11 cellular contexts compared by ENCODE assay signal in the genomic region with DNA sequence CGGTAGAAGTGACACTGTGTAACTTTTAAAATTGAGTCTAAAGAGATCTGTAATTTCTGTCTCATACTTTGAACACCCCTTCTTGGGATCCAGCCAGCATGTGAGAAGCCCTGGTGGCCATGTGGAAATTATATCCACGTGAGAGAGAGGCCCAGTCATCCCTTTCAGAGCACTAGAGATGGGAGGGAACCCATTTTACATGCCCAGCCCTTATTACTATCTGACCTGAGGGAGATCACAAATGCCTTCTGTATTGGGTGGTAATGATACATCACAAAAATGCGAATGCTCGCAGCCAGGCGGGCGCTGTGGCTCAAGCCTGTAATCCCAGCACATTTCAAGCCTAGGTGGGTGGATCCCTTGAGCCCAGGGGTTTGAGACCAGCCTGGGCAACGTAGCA. TPM values are rescaled to one million over a fixed set of nuclear protein-coding genes. Genes with fewer than 3 reads are reported as not detected.
DNase-seq lines count a peak whose midpoint lies in the region; ATAC-seq, FAIRE-seq and TF ChIP-seq lines count a peak whose summit lies in the region.
"Had no signal": no experiment of that assay in that cellular context is flagged by ENCODE, and none has a peak within 500 bp of the region (broad histone marks: within the 10 kb centered on the region; RNA-seq: fewer than 3 reads in every experiment).

No MANE protein-coding gene starts in this region.

- no peak for FAIRE-seq in A549 (lab: Jason Lieb, UNC)
- no peak for FAIRE-seq in bronchial epithelial cell (lab: Jason Lieb, UNC)

- peak overlapping the region in 1 of 2 experiments; percentile 41 for H3K4ac ChIP-seq in mesenchymal stem cell (ENCODE audit: low read depth in 1 of 2, low read length in 2 of 2)

- TF ChIP-seq CTCF in A549 (IDR thresholded peaks at IDR 0.05) (no peak), bronchial epithelial cell (IDR thresholded peaks at IDR 0.05; ENCODE audit: insufficient read depth, low read length, severe bottlenecking) (no peak)

- H2BK120ac ChIP-seq in mesenchymal stem cell (ENCODE audit: low read depth, low read length), result no peak overlapping the region

- TF ChIP-seq POLR2A in A549 (IDR thresholded peaks at IDR 0.05; ENCODE audit: low read length), result no peak

- peak overlapping the region; percentile 49 for H4K8ac ChIP-seq in mesenchymal stem cell (ENCODE audit: low read length)

- no peaks in the 10 kb centered on the region for H3K9me3 ChIP-seq in A549
- no peaks in the 10 kb centered on the region for H3K9me3 ChIP-seq in mesenchymal stem cell (ENCODE audit: control insufficient read depth, low read length)

- H3K14ac ChIP-seq in mesenchymal stem cell (ENCODE audit: low read length in 2 of 2), result no peak overlapping the region

- H2AFZ ChIP-seq in mesenchymal stem cell (ENCODE audit: low read depth, low read length), result no peak overlapping the region

- H3K18ac ChIP-seq in mesenchymal stem cell (ENCODE audit: low read depth in 1 of 2, low read length in 2 of 2), result peak overlapping the region; percentile 28 to 32

- no peak overlapping the region for H2BK5ac ChIP-seq in mesenchymal stem cell (ENCODE audit: low read depth, low read length, poor library complexity, severe bottlenecking)

- POLR2A ChIA-PET in A549 (lab: Yijun Ruan, JAX), result no interaction called here

- TF ChIP-seq RAD21 in A549 (conservative IDR thresholded peaks at IDR 0.05 in 1 of 2, IDR thresholded peaks at IDR 0.05 in 1 of 2), result no peak

- H2AK5ac ChIP-seq in mesenchymal stem cell (ENCODE audit: low read length, severe bottlenecking), result peak overlapping the region; percentile 83

- H3K4me2 ChIP-seq in A549 (peak overlapping the region; percentile 19; the same call in 1 of the 3 replicates), mesenchymal stem cell (ENCODE audit: low read length, poor library complexity, severe bottlenecking) (no peak overlapping the region)

- CTCF ChIA-PET in A549 (lab: Yijun Ruan, JAX), result interaction anchor here (1.2 to 1.4 kb wide), 3 partner anchors 10 to 37 kb away, joined by 3 to 6 read pairs (median 4); no protein-coding TSS in a partner anchor

- H4K91ac ChIP-seq in mesenchymal stem cell (ENCODE audit: low read length), result no peak overlapping the region

- H3K4me3 ChIP-seq in A549, result no peak overlapping the region
- H3K4me3 ChIP-seq in bronchial epithelial cell (ENCODE audit: low read depth, low read length), result no peak overlapping the region
- H3K4me3 ChIP-seq in mesenchymal stem cell (ENCODE audit: insufficient read depth in 1 of 2, low read depth in 1 of 2, low read length in 2 of 2), result no peak overlapping the region

- H3K36me3 ChIP-seq in bronchial epithelial cell (ENCODE audit: control insufficient read depth, insufficient read depth, low read length) (no peaks in the 10 kb centered on the region), mesenchymal stem cell (ENCODE audit: control insufficient read depth in 1 of 2, insufficient read depth in 2 of 2, low read depth in 1 of 2, low read length in 2 of 2) (no peaks in the 10 kb centered on the region)

- TF ChIP-seq EP300 in A549 (IDR thresholded peaks at IDR 0.05), result no peak

- H2BK15ac ChIP-seq in mesenchymal stem cell (ENCODE audit: low read depth, poor library complexity, severe bottlenecking), result peak overlapping the region; percentile 75

- H3K4me1 ChIP-seq in A549 (peaks cover 65% of the 10 kb centered on the region), mesenchymal stem cell (ENCODE audit: control insufficient read depth, insufficient read depth, low read depth, low read length) (peaks cover 14% of the 10 kb centered on the region)

- H3K9ac ChIP-seq in mesenchymal stem cell (ENCODE audit: low read length), result peak overlapping the region; percentile 83

- H3K27me3 ChIP-seq in bronchial epithelial cell (ENCODE audit: control insufficient read depth, insufficient read depth, low read length) (no peaks in the 10 kb centered on the region), mesenchymal stem cell (ENCODE audit: control insufficient read depth in 1 of 2, insufficient read depth in 1 of 2, low read length in 2 of 2) (no peaks in the 10 kb centered on the region)

- peaks cover 31% of the 10 kb centered on the region for H3K79me1 ChIP-seq in mesenchymal stem cell (replicated peaks; ENCODE audit: low read length, poor library complexity, severe bottlenecking)

- peak overlapping the region; percentile 85 to 94; a peak in 5 of 6 replicates for H3K27ac ChIP-seq in A549
- H3K27ac ChIP-seq in mesenchymal stem cell (ENCODE audit: low read length, poor library complexity, severe bottlenecking), result no peak overlapping the region

- WGBS in A549 (ENCODE audit: missing lambda C conversion rate), result 62% methylated on average over 5 of the region's 7 CpGs
- 98% methylated on average over 5 of the region's 7 CpGs for WGBS in mesenchymal stem cell

- H3K23ac ChIP-seq in mesenchymal stem cell (ENCODE audit: low read length in 2 of 2), result no peak overlapping the region

- DNase-seq in A549 (ENCODE audit: low read depth in 1 of 2, low spot score in 1 of 2) (peak; percentile 45 to 48), HT1080 (ENCODE audit: low read depth) (peak; percentile 31), bronchial epithelial cell (ENCODE audit: low read depth) (peak; percentile 41), mesenchymal stem cell (peak; percentile 68), anterior cingulate cortex (lab: John Stamatoyannopoulos, UW) (no peak), medulla oblongata (ENCODE audit: extremely low spot score) (no peak)
- no peak for DNase-seq in stimulated activated CD4-positive, alpha-beta T cell treated with anti-CD3 and anti-CD28 coated beads, Interleukin-2, amount 100 ng/mL, for 24 hours
- no peak for DNase-seq in activated CD4-positive, alpha-beta T cell treated with anti-CD3 and anti-CD28 coated beads for 4 hours
- DNase-seq: caudate nucleus; CD8-positive, alpha-beta T cell; NCI-H526 treated with DMSO at 0.1 percent for 48 hours had no signal

- ATAC-seq in A549, result peak in 1 of 2 experiments; percentile 56; a peak in 3 of 6 replicates
- ATAC-seq: CD8-positive, alpha-beta T cell had no signal

- peak overlapping the region; percentile 6 to 28 for H2BK12ac ChIP-seq in mesenchymal stem cell (ENCODE audit: low read length in 2 of 2)

TF ChIP-seq in A549, 52 proteins besides CTCF, POLR2A, EP300 and RAD21:
- TF ChIP-seq SREBF2 (IDR thresholded peaks at IDR 0.05) (no peak), KDM5A (IDR thresholded peaks at IDR 0.05) (no peak), ZSCAN20 (CRISPR knock-in tag; IDR thresholded peaks at IDR 0.05) (no peak), EHMT2 (IDR thresholded peaks at IDR 0.05; ENCODE audit: low read depth) (no peak), FOXS1 (CRISPR knock-in tag; IDR thresholded peaks at IDR 0.05) (no peak), RNF2 (IDR thresholded peaks at IDR 0.05; ENCODE audit: borderline replicate concordance, low read depth) (no peak), GATA3 (IDR thresholded peaks at IDR 0.05; ENCODE audit: borderline replicate concordance) (no peak), NPAS2 (CRISPR knock-in tag; IDR thresholded peaks at IDR 0.05; ENCODE audit: borderline replicate concordance) (no peak), TFCP2L1 (CRISPR knock-in tag; IDR thresholded peaks at IDR 0.05) (no peak), FOSB (CRISPR knock-in tag; IDR thresholded peaks at IDR 0.05) (no peak), MAZ (IDR thresholded peaks at IDR 0.05; ENCODE audit: borderline replicate concordance, low read depth, low read length) (no peak), CBX2 (IDR thresholded peaks at IDR 0.05; ENCODE audit: borderline replicate concordance, low read depth) (no peak)
- TF ChIP-seq, protein P1, sequence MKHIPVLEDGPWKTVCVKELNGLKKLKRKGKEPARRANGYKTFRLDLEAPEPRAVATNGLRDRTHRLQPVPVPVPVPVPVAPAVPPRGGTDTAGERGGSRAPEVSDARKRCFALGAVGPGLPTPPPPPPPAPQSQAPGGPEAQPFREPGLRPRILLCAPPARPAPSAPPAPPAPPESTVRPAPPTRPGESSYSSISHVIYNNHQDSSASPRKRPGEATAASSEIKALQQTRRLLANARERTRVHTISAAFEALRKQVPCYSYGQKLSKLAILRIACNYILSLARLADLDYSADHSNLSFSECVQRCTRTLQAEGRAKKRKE (CRISPR knock-in tag; IDR thresholded peaks at IDR 0.05; ENCODE audit: low read depth), result no peak

RNA-seq across cellular contexts. Expression of a gene that starts 27.3 kb away (rescaled TPM):
- 22.3 and 24.5 TPM in 2 replicates for polyA plus RNA-seq in A549 (2011; rRNA removed)
- 10.9 and 11.9 TPM in 2 replicates for polyA plus RNA-seq in A549 (2012; cell fraction: cytosol; rRNA removed)
- 14.7 and 15.0 TPM in 2 replicates for polyA plus RNA-seq in A549 (2012; cell fraction: nucleus; rRNA removed)
- 10.3 to 12.9 TPM (median 12.2 TPM) in 3 replicates for polyA plus RNA-seq in A549 (2017; fragmentation: RNase III; extraction: RNeasy Plus Mini Kit Qiagen cat#74134 plus additional on column Dnase treatment)
- polyA minus RNA-seq in A549 (2011; rRNA and poly(A)+ RNA removed), result 31.7 and 35.0 TPM in 2 replicates
- 21.7 and 29.4 TPM in 2 replicates for total RNA-seq in HT1080 (2014; rRNA removed; shearing (Covaris generic))
- polyA plus RNA-seq in HT1080 (2015; cell fraction: cytosol; rRNA removed), result 23.4 and 27.8 TPM in 2 replicates
- 29.1 and 32.7 TPM in 2 replicates for polyA plus RNA-seq in HT1080 (2015; cell fraction: nucleus; rRNA removed)
- total RNA-seq in bronchial epithelial cell, result 36.1 and 43.5 TPM in 2 replicates
- 15.5 TPM for polyA plus RNA-seq in mesenchymal stem cell (2013, experiment 1 of 2)
- 15.9 TPM for polyA plus RNA-seq in mesenchymal stem cell (2013, experiment 2 of 2)

Comparison
In these comparisons a context has a peak if more than half of its experiments do, and no peak if none do; other contexts are left out.
1. DNase-seq: peak in A549 (2 of 2), HT1080 (single experiment), bronchial epithelial cell (single experiment) and mesenchymal stem cell (single experiment); none in stimulated activated CD4-positive, alpha-beta T cell treated with anti-CD3 and anti-CD28 coated beads, Interleukin-2, amount 100 ng/mL, for 24 hours (0 of 2), anterior cingulate cortex (0 of 58), medulla oblongata (single experiment) and activated CD4-positive, alpha-beta T cell treated with anti-CD3 and anti-CD28 coated beads for 4 hours (0 of 2).